In genomic region chr7:64998865-64999164, GRCh38 we compare ENCODE assay signal across 1 cellular context.
TF ChIP-seq lines count a peak whose summit lies in the region.

No MANE protein-coding gene starts in this region.

TF ChIP-seq in HCT116, 20 proteins besides CTCF, POLR2A, EP300 and RAD21 (continued from another document):
- no peak for TF ChIP-seq ZBTB33 (IDR thresholded peaks at IDR 0.05; ENCODE audit: extremely low read depth, insufficient replicate concordance, low read length)
- TF ChIP-seq TCF7L2 (IDR thresholded peaks at IDR 0.05; ENCODE audit: borderline replicate concordance, extremely low read depth, insufficient read depth, insufficient read length), result no peak
